In genomic region chr15:77910030-77910911, GRCh38 we compare ENCODE assay signal across 2 cellular contexts.
A peak's percentile ranks its signal among the peaks of the same experiment; 100 is the strongest.
TF ChIP-seq lines count a peak whose summit lies in the region.

No MANE protein-coding gene starts in this region.

TF ChIP-seq in SK-N-SH, 30 proteins besides CTCF, POLR2A, EP300 and RAD21:
- TF ChIP-seq YY1 (IDR thresholded peaks at IDR 0.05; ENCODE audit: low read depth) = peak; percentile 55; the same call in 1 of the 2 replicates
- TF ChIP-seq SMC3 (IDR thresholded peaks at IDR 0.05; ENCODE audit: low read depth, low read length) = peak; percentile 43; the same call in 1 of the 2 replicates

TF ChIP-seq in liver, 16 proteins besides CTCF, POLR2A, EP300 and RAD21:
- TF ChIP-seq SP1 (IDR thresholded peaks at IDR 0.05) (peak; percentile 17), YY1 (IDR thresholded peaks at IDR 0.05) (peak; percentile 62), HNF4A (conservative IDR thresholded peaks at IDR 0.05) (peak; percentile 33 to 55)
